ENCODE assay signal across 14 cellular contexts in the genomic region with DNA sequence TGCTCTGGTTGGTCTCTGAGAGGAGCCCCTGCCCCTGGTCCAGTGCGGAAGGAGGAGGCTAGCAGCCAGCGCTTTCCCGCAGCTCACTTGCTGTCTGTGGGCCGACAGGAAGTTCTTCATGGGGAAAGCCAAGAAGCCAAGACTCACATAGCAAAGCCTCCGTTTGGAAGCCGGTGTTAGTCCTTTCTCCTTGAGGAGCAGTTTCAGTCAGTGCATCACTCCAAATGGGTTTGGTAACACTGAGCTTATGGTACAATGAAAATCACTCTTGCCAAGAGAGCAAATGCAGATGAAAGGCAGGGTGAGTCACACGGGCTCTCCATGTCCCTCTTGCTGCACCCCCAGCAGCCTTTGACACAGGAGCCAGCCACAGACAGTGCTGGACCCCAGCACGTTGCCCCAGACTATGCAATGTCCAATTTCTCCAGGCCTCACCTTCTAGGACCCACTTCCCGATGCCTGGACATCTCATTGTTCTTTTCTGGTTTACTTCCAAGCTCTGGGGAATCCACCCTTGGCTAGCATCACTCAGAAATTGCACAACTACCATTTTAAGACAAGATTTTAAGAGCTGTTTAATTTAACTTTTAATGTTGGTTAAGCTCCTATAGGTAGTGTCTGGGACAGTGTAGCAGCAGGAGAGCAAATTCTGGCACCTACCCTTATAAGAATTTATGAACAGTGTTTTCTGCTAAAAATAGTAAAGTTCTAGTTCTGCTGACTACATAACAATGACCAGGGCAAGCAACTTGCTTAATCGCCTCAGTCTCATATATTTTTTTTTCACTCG.
DNase-seq lines count a peak whose midpoint lies in the region; ATAC-seq, FAIRE-seq and TF ChIP-seq lines count a peak whose summit lies in the region.
"Had no signal": no experiment of that assay in that cellular context is flagged by ENCODE, and none has a peak within 500 bp of the region (broad histone marks: within the 10 kb centered on the region; RNA-seq: fewer than 3 reads in every experiment).

No MANE protein-coding gene starts in this region.

- CTCF ChIA-PET in A549 (lab: Yijun Ruan, JAX): interaction anchor here (1.0 to 1.2 kb wide), 2 partner anchors 10 to 369 kb away, joined by 3 to 4 read pairs; no protein-coding TSS in a partner anchor

- H3K27ac ChIP-seq in A549 (peak overlapping the region; percentile 40 to 71; a peak in 5 of 6 replicates), osteoblast (ENCODE audit: low read depth, low read length) (peak overlapping the region; percentile 36)

- H2AFZ ChIP-seq in osteoblast (ENCODE audit: low read length): peak overlapping the region; percentile 23

- H3K4me3 ChIP-seq in A549 (no peak overlapping the region), fibroblast of mammary gland (ENCODE audit: control insufficient read depth, low read depth, low read length) (no peak overlapping the region), osteoblast (ENCODE audit: insufficient read depth, low read length) (no peak overlapping the region)

- no peaks in the 10 kb centered on the region for H3K79me2 ChIP-seq in osteoblast (ENCODE audit: insufficient read depth, low read length)

- H4K20me1 ChIP-seq in osteoblast (ENCODE audit: insufficient read depth, low read length): peaks cover 3% of the 10 kb centered on the region

- no peak for TF ChIP-seq RAD21 in A549 (conservative IDR thresholded peaks at IDR 0.05 in 1 of 2, IDR thresholded peaks at IDR 0.05 in 1 of 2)

- H3K36me3 ChIP-seq in osteoblast (ENCODE audit: insufficient read depth, low read length): no peaks in the 10 kb centered on the region

- 77% methylated on average over 10 of the region's 11 CpGs for WGBS in A549 (ENCODE audit: missing lambda C conversion rate)

- DNase-seq in A549 (ENCODE audit: low read depth in 1 of 2, low spot score in 1 of 2): no peak
- DNase-seq in fibroblast of mammary gland (ENCODE audit: low read depth): peak; percentile 91
- DNase-seq in osteoblast (ENCODE audit: insufficient read length, low spot score, missing footprints): peak; percentile 79
- no peak for DNase-seq in central memory CD4-positive, alpha-beta T cell
- DNase-seq: ACHN; activated CD4-positive, alpha-beta T cell treated with anti-CD3 and anti-CD28 coated beads, Interleukin-2, amount 10 ng/mL, durations not matched to agents 7 days and 5 days; DND-41; NCI-H1092 treated with DMSO at 0.1 percent for 48 hours; stimulated activated naive CD4-positive, alpha-beta T cell; SW 1271 had no signal

- TF ChIP-seq CTCF in A549 (IDR thresholded peaks at IDR 0.05): no peak
- no peak for TF ChIP-seq CTCF in fibroblast of mammary gland (conservative IDR thresholded peaks at IDR 0.05; ENCODE audit: control insufficient read depth, insufficient read depth, low read depth, low read length)
- TF ChIP-seq CTCF in osteoblast (IDR thresholded peaks at IDR 0.05; ENCODE audit: extremely low read depth, low read depth, low read length): no peak

- TF ChIP-seq POLR2A in A549 (IDR thresholded peaks at IDR 0.05; ENCODE audit: low read length): no peak

- no peak for ATAC-seq in A549
- ATAC-seq in SK-N-SH treated with all-trans-retinoic acid at 6 μM for 48 hours: no peak
- no peak for ATAC-seq in GM21526 (IDR thresholded peaks at IDR 0.05; ENCODE audit: low FRiP score, unreplicated experiment)
- ATAC-seq in HG03342 (IDR thresholded peaks at IDR 0.05; ENCODE audit: unreplicated experiment): no peak
- ATAC-seq in HG03108 (IDR thresholded peaks at IDR 0.05; ENCODE audit: unreplicated experiment): no peak

- FAIRE-seq in A549 (lab: Jason Lieb, UNC): no peak

- POLR2A ChIA-PET in A549 (lab: Yijun Ruan, JAX): no interaction called here

- H3K27me3 ChIP-seq in osteoblast (ENCODE audit: insufficient read depth, low read length): peaks cover 5% of the 10 kb centered on the region

- H3K4me2 ChIP-seq in A549 (no peak overlapping the region), osteoblast (ENCODE audit: insufficient read depth, low read length) (peak overlapping the region; percentile 55)

- no peak for TF ChIP-seq EP300 in A549 (IDR thresholded peaks at IDR 0.05)

- H3K9me3 ChIP-seq in A549 (peaks cover 21% of the 10 kb centered on the region), osteoblast (ENCODE audit: low read depth, low read length) (no peaks in the 10 kb centered on the region)

- H3K4me1 ChIP-seq in A549 (peaks cover 26% of the 10 kb centered on the region), osteoblast (ENCODE audit: insufficient read depth, low read length) (peaks cover 29% of the 10 kb centered on the region)

TF ChIP-seq in A549, 52 proteins besides CTCF, POLR2A, EP300 and RAD21:
- TF ChIP-seq, protein P1, sequence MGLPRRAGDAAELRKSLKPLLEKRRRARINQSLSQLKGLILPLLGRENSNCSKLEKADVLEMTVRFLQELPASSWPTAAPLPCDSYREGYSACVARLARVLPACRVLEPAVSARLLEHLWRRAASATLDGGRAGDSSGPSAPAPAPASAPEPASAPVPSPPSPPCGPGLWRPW (IDR thresholded peaks at IDR 0.05): no peak
- TF ChIP-seq POLR2AphosphoS2 (conservative IDR thresholded peaks at IDR 0.05; ENCODE audit: low read length) (no peak), CHD4 (IDR thresholded peaks at IDR 0.05; ENCODE audit: borderline replicate concordance) (no peak), NFE2L2 (conservative IDR thresholded peaks at IDR 0.05; ENCODE audit: low read length) (no peak), MAFK (IDR thresholded peaks at IDR 0.05; ENCODE audit: partially characterized antibody) (no peak)
TF ChIP-seq in A549: peak in this region for 0.

TF ChIP-seq in SK-N-SH treated with all-trans-retinoic acid at 6 μM for 48 hours, 23 proteins besides CTCF, POLR2A, EP300 and RAD21:
- peak; percentile 5; the same call in 1 of the 2 replicates for TF ChIP-seq ISL1 (CRISPR knock-in tag; IDR thresholded peaks at IDR 0.05)
- TF ChIP-seq, protein P2, sequence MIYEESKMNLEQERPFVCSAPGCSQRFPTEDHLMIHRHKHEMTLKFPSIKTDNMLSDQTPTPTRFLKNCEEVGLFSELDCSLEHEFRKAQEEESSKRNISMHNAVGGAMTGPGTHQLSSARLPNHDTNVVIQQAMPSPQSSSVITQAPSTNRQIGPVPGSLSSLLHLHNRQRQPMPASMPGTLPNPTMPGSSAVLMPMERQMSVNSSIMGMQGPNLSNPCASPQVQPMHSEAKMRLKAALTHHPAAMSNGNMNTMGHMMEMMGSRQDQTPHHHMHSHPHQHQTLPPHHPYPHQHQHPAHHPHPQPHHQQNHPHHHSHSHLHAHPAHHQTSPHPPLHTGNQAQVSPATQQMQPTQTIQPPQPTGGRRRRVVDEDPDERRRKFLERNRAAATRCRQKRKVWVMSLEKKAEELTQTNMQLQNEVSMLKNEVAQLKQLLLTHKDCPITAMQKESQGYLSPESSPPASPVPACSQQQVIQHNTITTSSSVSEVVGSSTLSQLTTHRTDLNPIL (CRISPR knock-in tag; IDR thresholded peaks at IDR 0.05; ENCODE audit: low read depth): no peak

Comparison
In these comparisons a context has a peak if more than half of its experiments do, and no peak if none do; other contexts are left out.
1. DNase-seq: peak in fibroblast of mammary gland (single experiment) and osteoblast (single experiment); none in A549 (0 of 2) and central memory CD4-positive, alpha-beta T cell (single experiment).